ENCODE assay signal across 25 cellular contexts in genomic region chr6:29999426-29999825, GRCh38.
"Had no signal": no experiment of that assay in that cellular context is flagged by ENCODE, and none has a peak within 500 bp of the region (broad histone marks: within the 10 kb centered on the region; RNA-seq: fewer than 3 reads in every experiment).

No MANE protein-coding gene starts in this region.

- H3K4me1 ChIP-seq: esophagus muscularis mucosa, foreskin keratinocyte, gastroesophageal sphincter, heart left ventricle, left lung, pancreas, right lobe of liver, transverse colon, vagina had no signal

- H3K4me1 Mint-ChIP-seq: nephron; stimulated activated naive B cell treated with anti-CD40 and anti-IgM and Interleukin-4, amounts not matched to agents 10 μg/mL and 1 μg/mL and 100 μg/mL, for 72 hours had no signal

- H3K27me3 ChIP-seq: esophagus muscularis mucosa, heart left ventricle, left lung, pancreas, right lobe of liver, transverse colon, vagina had no signal

- H3K27ac ChIP-seq: esophagus muscularis mucosa, foreskin keratinocyte, gastroesophageal sphincter, heart left ventricle, hepatocyte, left lung, neutrophil, pancreas, right lobe of liver, thoracic aorta, transverse colon, vagina had no signal

- H3K27ac Mint-ChIP-seq: dendritic cell treated with granulocyte-macrophage colony-stimulating factor and Interleukin-4, amounts not matched to agents 40 ng/mL and 50 ng/mL, for 4 days; naive thymus-derived CD4-positive, alpha-beta T cell; nephron; progenitor cell of endocrine pancreas; stimulated activated naive B cell treated with anti-CD40 and anti-IgM and Interleukin-4, amounts not matched to agents 10 μg/mL and 1 μg/mL and 100 μg/mL, for 72 hours; stimulated activated naive CD8-positive, alpha-beta T cell treated with anti-CD3 and anti-CD28 coated beads, Interleukin-15, Interleukin-2, amounts not matched to agents 100 ng/mL and 50 ng/mL, for 24 hours had no signal

- H3K9me3 Mint-ChIP-seq: dendritic cell treated with granulocyte-macrophage colony-stimulating factor and Interleukin-4, amounts not matched to agents 40 ng/mL and 50 ng/mL, for 4 days; nephron; stimulated activated naive B cell treated with anti-CD40 and anti-IgM and Interleukin-4, amounts not matched to agents 10 μg/mL and 1 μg/mL and 100 μg/mL, for 72 hours; stimulated activated naive CD8-positive, alpha-beta T cell treated with anti-CD3 and anti-CD28 coated beads, Interleukin-15, Interleukin-2, amounts not matched to agents 100 ng/mL and 50 ng/mL, for 24 hours had no signal

- H3K9me3 ChIP-seq: esophagus muscularis mucosa, gastroesophageal sphincter, heart left ventricle, left lung, neutrophil, pancreas, right lobe of liver, thoracic aorta, transverse colon, vagina had no signal

- H3K36me3 ChIP-seq: esophagus muscularis mucosa, gastroesophageal sphincter, heart left ventricle, left lung, neutrophil, pancreas, right lobe of liver, thoracic aorta, transverse colon, vagina had no signal

- H3K4me3 Mint-ChIP-seq: dendritic cell treated with granulocyte-macrophage colony-stimulating factor and Interleukin-4, amounts not matched to agents 40 ng/mL and 50 ng/mL, for 4 days; naive thymus-derived CD4-positive, alpha-beta T cell; nephron; stimulated activated naive B cell treated with anti-CD40 and anti-IgM and Interleukin-4, amounts not matched to agents 10 μg/mL and 1 μg/mL and 100 μg/mL, for 72 hours; stimulated activated naive CD8-positive, alpha-beta T cell treated with anti-CD3 and anti-CD28 coated beads, Interleukin-15, Interleukin-2, amounts not matched to agents 100 ng/mL and 50 ng/mL, for 24 hours had no signal

- H3K36me3 Mint-ChIP-seq: stimulated activated naive B cell treated with anti-CD40 and anti-IgM and Interleukin-4, amounts not matched to agents 10 μg/mL and 1 μg/mL and 100 μg/mL, for 72 hours had no signal

- DNase-seq: effector CD8-positive, alpha-beta T cell; foreskin keratinocyte; heart left ventricle; kidney; left lung; mesenchymal stem cell; midbrain; naive thymus-derived CD4-positive, alpha-beta T cell; pancreas; right lobe of liver; small intestine; stimulated activated CD4-positive, alpha-beta T cell treated with anti-CD3 and anti-CD28 coated beads, Interleukin-15, amount 100 ng/mL, for 24 hours; stimulated activated CD4-positive, alpha-beta T cell treated with anti-CD3 and anti-CD28 coated beads, Interleukin-2, amount 100 ng/mL, for 48 hours; stimulated activated naive B cell treated with anti-CD40 and anti-IgM and Interleukin-4, amounts not matched to agents 10 μg/mL and 1 μg/mL and 100 μg/mL, for 72 hours; transverse colon had no signal

- H3K4me3 ChIP-seq: esophagus muscularis mucosa, gastroesophageal sphincter, heart left ventricle, hepatocyte, left lung, pancreas, right lobe of liver, thoracic aorta, transverse colon, vagina had no signal
